Comparison of ENCODE assay signal across 26 cellular contexts in the genomic region with DNA sequence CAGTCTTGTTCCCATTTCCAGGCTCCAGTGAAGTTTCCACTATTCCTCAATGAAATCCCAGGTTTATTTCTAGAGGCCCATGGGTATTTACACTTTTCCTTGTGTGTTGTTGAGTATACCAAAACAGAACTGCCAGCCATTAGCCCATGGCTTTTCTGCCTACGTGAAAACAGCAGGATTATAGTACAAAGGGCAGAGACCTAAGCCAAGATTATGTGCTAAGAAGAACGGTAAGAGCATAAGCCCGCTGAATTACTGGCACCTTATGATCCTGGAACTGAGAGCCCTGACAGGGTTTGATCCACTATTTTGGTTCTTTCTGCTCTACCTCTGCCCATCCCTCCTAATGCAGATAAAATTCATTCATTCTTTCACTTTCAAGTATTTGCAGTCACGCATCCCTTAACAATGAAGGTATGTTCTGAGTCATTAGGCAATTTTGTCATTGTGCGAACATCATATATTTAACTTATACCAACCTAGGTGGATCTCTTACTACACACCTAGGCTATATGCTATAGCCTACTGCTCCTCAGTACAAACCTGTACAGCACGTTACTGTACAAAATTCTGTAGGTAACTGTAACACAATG. TPM values are rescaled to one million over a fixed set of nuclear protein-coding genes. Genes with fewer than 3 reads are reported as not detected.
DNase-seq lines count a peak whose midpoint lies in the region; ATAC-seq, FAIRE-seq and TF ChIP-seq lines count a peak whose summit lies in the region.
"Had no signal": no experiment of that assay in that cellular context is flagged by ENCODE, and none has a peak within 500 bp of the region (broad histone marks: within the 10 kb centered on the region; RNA-seq: fewer than 3 reads in every experiment).

No MANE protein-coding gene starts in this region.

- H3K9me3 Mint-ChIP-seq in astrocyte (ENCODE audit: unreplicated experiment), result no peaks in the 10 kb centered on the region
- H3K9me3 Mint-ChIP-seq: activated T-cell treated with anti-CD3 and anti-CD28 coated beads, Interleukin-2, amount 50 U/mL, for 24 hours had no signal

- TF ChIP-seq POLR2A in GM12891 (IDR thresholded peaks at IDR 0.05; ENCODE audit: low read depth, low read length), result no peak

- H3K4me3 ChIP-seq in astrocyte (ENCODE audit: insufficient read depth, low read depth, low read length) (no peak overlapping the region), retinal pigment epithelial cell (ENCODE audit: low read length) (no peak overlapping the region)
- H3K4me3 ChIP-seq: dorsolateral prefrontal cortex, pancreas, right lobe of liver, thyroid gland had no signal

- peaks cover 18% of the 10 kb centered on the region for H3K79me2 ChIP-seq in astrocyte (ENCODE audit: insufficient read depth, low read length)

- FAIRE-seq in GM12891 (lab: Jason Lieb, UNC) (no peak), astrocyte (lab: Jason Lieb, UNC) (peak; percentile 62)
- FAIRE-seq: frontal cortex had no signal

- no peak overlapping the region for H3K9ac ChIP-seq in astrocyte (ENCODE audit: low read length)
- H3K9ac ChIP-seq: KMS-11 had no signal

- peaks cover 6% of the 10 kb centered on the region for H3K36me3 Mint-ChIP-seq in astrocyte (ENCODE audit: low read depth, unreplicated experiment)
- H3K36me3 Mint-ChIP-seq: CD4-positive, CD25-positive, alpha-beta regulatory T cell; naive thymus-derived CD8-positive, alpha-beta T cell had no signal

- H3K27me3 ChIP-seq in astrocyte (ENCODE audit: insufficient read depth, low read length), result no peaks in the 10 kb centered on the region
- H3K27me3 ChIP-seq: pancreas, right lobe of liver, thyroid gland had no signal

- peaks cover 13% of the 10 kb centered on the region for H3K4me1 ChIP-seq in astrocyte (ENCODE audit: insufficient read depth, low read length)
- H3K4me1 ChIP-seq: pancreas, right lobe of liver, thyroid gland had no signal

- H3K36me3 ChIP-seq in astrocyte (ENCODE audit: insufficient read depth, low read length), result peaks cover 12% of the 10 kb centered on the region
- H3K36me3 ChIP-seq: pancreas, right lobe of liver, thyroid gland had no signal

- H3K9me3 ChIP-seq in astrocyte (ENCODE audit: insufficient read depth, low read depth, low read length), result no peaks in the 10 kb centered on the region
- H3K9me3 ChIP-seq: pancreas, right lobe of liver, thyroid gland had no signal

- H3K27me3 Mint-ChIP-seq in astrocyte (ENCODE audit: low read depth, unreplicated experiment), result no peaks in the 10 kb centered on the region
- H3K27me3 Mint-ChIP-seq: activated T-cell treated with anti-CD3 and anti-CD28 coated beads, Interleukin-2, amount 50 U/mL, for 24 hours; CD4-positive, CD25-positive, alpha-beta regulatory T cell; naive thymus-derived CD8-positive, alpha-beta T cell had no signal

- TF ChIP-seq CTCF in astrocyte (IDR thresholded peaks at IDR 0.05; ENCODE audit: insufficient read depth, low read depth, low read length), result no peak
- TF ChIP-seq CTCF in retinal pigment epithelial cell (conservative IDR thresholded peaks at IDR 0.05; ENCODE audit: low read depth, low read length), result no peak

- no peak overlapping the region for H2AFZ ChIP-seq in astrocyte (ENCODE audit: low read depth, low read length)

- H3K4me1 Mint-ChIP-seq in astrocyte (ENCODE audit: low read depth, unreplicated experiment), result peaks cover 19% of the 10 kb centered on the region
- H3K4me1 Mint-ChIP-seq: CD4-positive, CD25-positive, alpha-beta regulatory T cell; naive thymus-derived CD8-positive, alpha-beta T cell had no signal

- H3K4me2 ChIP-seq in astrocyte (ENCODE audit: low read length), result no peak overlapping the region
- H3K4me2 ChIP-seq: KMS-11 had no signal

- no peak overlapping the region for H3K27ac Mint-ChIP-seq in astrocyte (ENCODE audit: unreplicated experiment)
- H3K27ac Mint-ChIP-seq: activated T-cell treated with anti-CD3 and anti-CD28 coated beads, Interleukin-2, amount 50 U/mL, for 24 hours; CD4-positive, CD25-positive, alpha-beta regulatory T cell; naive thymus-derived CD8-positive, alpha-beta T cell had no signal

- ATAC-seq in HG02938 (IDR thresholded peaks at IDR 0.05; ENCODE audit: unreplicated experiment) (peak; percentile 56), GM21423 (IDR thresholded peaks at IDR 0.05; ENCODE audit: unreplicated experiment) (no peak)
- ATAC-seq: naive thymus-derived CD8-positive, alpha-beta T cell; pancreas; right lobe of liver had no signal

- H3K4me3 Mint-ChIP-seq in astrocyte (ENCODE audit: unreplicated experiment), result no peak overlapping the region
- H3K4me3 Mint-ChIP-seq: activated T-cell treated with anti-CD3 and anti-CD28 coated beads, Interleukin-2, amount 50 U/mL, for 24 hours; CD4-positive, CD25-positive, alpha-beta regulatory T cell; naive thymus-derived CD8-positive, alpha-beta T cell had no signal

- no peak overlapping the region for H3K27ac ChIP-seq in astrocyte (ENCODE audit: low read depth, low read length)
- H3K27ac ChIP-seq in substantia nigra (ENCODE audit: low read depth, low read length, poor library complexity, severe bottlenecking), result no peak overlapping the region
- H3K27ac ChIP-seq: KMS-11, pancreas, right lobe of liver, thyroid gland had no signal

- no peak for DNase-seq in GM12891 (ENCODE audit: insufficient read length, low spot score)
- no peak for DNase-seq in astrocyte (ENCODE audit: low read depth)
- peak; percentile 79 for DNase-seq in retinal pigment epithelial cell (ENCODE audit: low read depth)
- no peak for DNase-seq in mesenteric fat pad (ENCODE audit: low spot score)
- no peak for DNase-seq in substantia nigra (lab: John Stamatoyannopoulos, UW)
- DNase-seq in effector CD8-positive, alpha-beta T cell (lab: John Stamatoyannopoulos, UW), result no peak
- DNase-seq: activated CD4-positive, alpha-beta T cell treated with anti-CD3 and anti-CD28 coated beads for 1 hour; activated naive CD4-positive, alpha-beta T cell; activated T-cell treated with anti-CD3 and anti-CD28 coated beads, Interleukin-2, amount 50 U/mL, for 24 hours; CD4-positive, CD25-positive, alpha-beta regulatory T cell; central memory CD4-positive, alpha-beta T cell; DMS79; dorsolateral prefrontal cortex; kidney glomerular epithelial cell; MV-4-11; naive thymus-derived CD8-positive, alpha-beta T cell; NCI-H187 treated with DMSO at 0.1 percent for 48 hours; NCI-H2227 treated with DMSO at 0.1 percent for 48 hours; pancreas; right lobe of liver; RPMI8226; thyroid gland had no signal

- no peaks in the 10 kb centered on the region for H4K20me1 ChIP-seq in astrocyte (ENCODE audit: insufficient read depth, low read length)

TF ChIP-seq in GM12891, 5 proteins besides CTCF, POLR2A, EP300 and RAD21:
- TF ChIP-seq PAX5 (IDR thresholded peaks at IDR 0.05; ENCODE audit: insufficient read depth, low read length, severe bottlenecking) (peak; percentile 49), SPI1 (IDR thresholded peaks at IDR 0.05; ENCODE audit: low read depth, low read length) (no peak)

RNA-seq across cellular contexts. Expression of a gene that starts 16.0 kb away (rescaled TPM):
- not detected for polyA plus RNA-seq in GM12891 (2012; ENCODE audit: low read depth, missing spikeins)
- total RNA-seq in astrocyte (148 and 193 TPM in 2 replicates), mesenteric fat pad (93.6 TPM)
- total RNA-seq: naive thymus-derived CD8-positive, alpha-beta T cell had no signal
- polyA plus RNA-seq: CD4-positive, CD25-positive, alpha-beta regulatory T cell; naive thymus-derived CD8-positive, alpha-beta T cell had no signal
